Comparison of ENCODE assay signal across 8 cellular contexts in the genomic region with DNA sequence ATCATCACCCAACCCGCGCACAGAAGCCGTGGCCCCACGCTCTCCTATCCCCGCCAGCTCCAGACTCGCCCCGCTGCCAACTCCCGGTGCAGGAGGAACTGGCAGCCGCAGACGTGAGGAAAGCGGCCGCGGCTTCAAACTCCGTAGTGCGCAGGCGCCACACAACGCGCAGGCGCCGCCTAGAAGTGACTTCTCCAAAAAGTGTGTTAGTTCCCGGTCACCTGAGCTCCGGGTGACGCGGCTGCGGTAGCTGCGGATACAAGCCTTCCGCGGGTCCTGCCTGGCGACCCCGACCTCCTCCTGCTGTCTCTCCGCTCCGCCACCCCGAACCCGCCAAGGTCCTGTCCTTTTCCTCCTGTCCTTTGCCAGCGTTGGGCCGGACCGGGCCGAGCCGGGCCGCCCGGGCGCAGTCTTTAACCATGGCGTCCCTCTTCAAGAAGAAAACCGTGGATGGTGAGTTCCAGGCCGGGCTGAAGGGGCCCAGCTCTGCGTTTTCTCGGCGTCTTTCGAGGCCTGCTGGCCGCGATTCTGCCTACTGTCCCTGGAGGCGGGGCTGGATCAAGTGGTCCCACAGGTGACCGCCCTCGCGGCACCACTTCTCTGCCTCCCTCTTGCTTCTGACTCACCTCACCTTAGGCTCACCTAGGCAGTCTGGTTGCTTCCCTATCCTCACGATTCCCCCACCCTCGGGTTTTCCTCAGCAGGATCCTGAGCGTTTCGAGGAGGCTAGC. TPM values are rescaled to one million over a fixed set of nuclear protein-coding genes. Genes with fewer than 3 reads are reported as not detected.
DNase-seq lines count a peak whose midpoint lies in the region; ATAC-seq and TF ChIP-seq lines count a peak whose summit lies in the region.

CHMP2B (plus strand) TSS at position 206 of the 731 bp plus-strand sequence; CDS start at position 420, 214 bp downstream.

- in situ Hi-C loops in Panc1 (cut with HindIII; ENCODE audit: low pct_unique_long_range_greater_than_20kb, low sequenced_read_pairs) = no loop called here

- H3K36me3 Mint-ChIP-seq in activated T-cell treated with anti-CD3 and anti-CD28 coated beads, Interleukin-2, amount 50 U/mL, for 4 hours (ENCODE audit: insufficient read depth) = peaks cover 6% of the 10 kb centered on the region

- H3K9me3 Mint-ChIP-seq in activated T-cell treated with anti-CD3 and anti-CD28 coated beads, Interleukin-2, amount 50 U/mL, for 4 hours = no peaks in the 10 kb centered on the region

- POLR2A ChIA-PET in Panc1 (lab: Charles Lee) = no interaction called here

- H3K9ac ChIP-seq in KMS-11 = peak within 1 kb of the TSS; percentile 82
- H3K9ac ChIP-seq in mucosa of stomach (ENCODE audit: low read length) = peak within 1 kb of the TSS; percentile 100

- H3K9me3 ChIP-seq in Panc1 (ENCODE audit: control insufficient read depth, insufficient read depth, low read depth, low read length) (no peaks in the 10 kb centered on the region), esophagus (ENCODE audit: control insufficient read depth in 2 of 2, insufficient read depth in 1 of 2, low read depth in 1 of 2, low read length in 1 of 2) (no peaks in the 10 kb centered on the region), mucosa of stomach (ENCODE audit: control insufficient read depth, low read length) (no peaks in the 10 kb centered on the region)

- H3K4me3 ChIP-seq in KMS-11 (IDR thresholded peaks at IDR 0.05; ENCODE audit: insufficient read depth, low read depth, low read length) (peak within 1 kb of the TSS; percentile 64), Panc1 (ENCODE audit: low read depth in 2 of 2, low read length in 2 of 2) (peak within 1 kb of the TSS; percentile 93 to 98), esophagus (ENCODE audit: low read depth in 1 of 2, low read length in 2 of 2) (peak within 1 kb of the TSS; percentile 93 to 95), mucosa of stomach (ENCODE audit: low read length) (peak within 1 kb of the TSS; percentile 66)

- peaks cover 12% of the 10 kb centered on the region for H3K4me1 ChIP-seq in KMS-11 (ENCODE audit: low read depth, poor library complexity, severe bottlenecking)
- H3K4me1 ChIP-seq in Panc1 (ENCODE audit: control insufficient read depth, insufficient read depth, low read length) = peaks cover 6% of the 10 kb centered on the region; the same call in 1 of the 2 replicates
- H3K4me1 ChIP-seq in esophagus (ENCODE audit: control insufficient read depth in 2 of 2, insufficient read depth in 2 of 2, low read length in 1 of 2) = no peaks in the 10 kb centered on the region
- H3K4me1 ChIP-seq in mucosa of stomach (ENCODE audit: control insufficient read depth, insufficient read depth, low read length) = no peaks in the 10 kb centered on the region

- peak; percentile 96 for ATAC-seq in GM21786 (IDR thresholded peaks at IDR 0.05; ENCODE audit: unreplicated experiment)
- peak; percentile 98 for ATAC-seq in Panc1
- peak; percentile 94 for ATAC-seq in activated T-cell treated with anti-CD3 and anti-CD28 coated beads, Interleukin-2, amount 50 U/mL, for 4 hours

- CTCF ChIA-PET in Panc1 (lab: Charles Lee) = no interaction called here

- H3K27me3 Mint-ChIP-seq in activated T-cell treated with anti-CD3 and anti-CD28 coated beads, Interleukin-2, amount 50 U/mL, for 4 hours (ENCODE audit: low read depth) = peaks cover 18% of the 10 kb centered on the region

- 0% methylated on average over 59 of the region's 59 CpGs for WGBS in esophagus, 2 donors

- BruUV-seq in Panc1 (replicated peaks; lab: Mats Ljungman, UMichigan) = no TSS peak

- H3K27me3 ChIP-seq in KMS-11 (ENCODE audit: insufficient read depth, low read depth) = no peaks in the 10 kb centered on the region
- H3K27me3 ChIP-seq in Panc1 (ENCODE audit: control insufficient read depth, insufficient read depth, low read length) = no peaks in the 10 kb centered on the region
- no peaks in the 10 kb centered on the region for H3K27me3 ChIP-seq in esophagus (ENCODE audit: control insufficient read depth in 1 of 2, insufficient read depth in 2 of 2, low read length in 2 of 2)
- no peaks in the 10 kb centered on the region for H3K27me3 ChIP-seq in mucosa of stomach (ENCODE audit: control insufficient read depth, insufficient read depth, low read length)

- H3K4me2 ChIP-seq in KMS-11 = peak within 1 kb of the TSS; percentile 78

- H3K27ac ChIP-seq in KMS-11 (peak within 1 kb of the TSS; percentile 53), Panc1 (ENCODE audit: low read length) (peak within 1 kb of the TSS; percentile 87), esophagus (ENCODE audit: low read depth in 2 of 2, low read length in 1 of 2) (peak within 1 kb of the TSS; percentile 98 to 99)

- H4K20me1 ChIP-seq in KMS-11 (ENCODE audit: insufficient read depth) = no peaks in the 10 kb centered on the region

- H2AFZ ChIP-seq in KMS-11 (ENCODE audit: low read depth) = peak within 1 kb of the TSS; percentile 91

- DNase-seq in DMS79 treated with DMSO at 0.1 percent for 48 hours (lab: John Stamatoyannopoulos, UW) = peak; percentile 60
- DNase-seq in Panc1 (ENCODE audit: low read depth, low spot score) = no peak
- peak; percentile 90 for DNase-seq in activated T-cell treated with anti-CD3 and anti-CD28 coated beads, Interleukin-2, amount 50 U/mL, for 4 hours
- peak; percentile 93 for DNase-seq in stimulated activated CD8-positive, alpha-beta memory T cell treated with anti-CD3 and anti-CD28 coated beads, Interleukin-4, amount 100 ng/mL, for 48 hours

- peak within 1 kb of the TSS; percentile 98 for H3K4me3 Mint-ChIP-seq in activated T-cell treated with anti-CD3 and anti-CD28 coated beads, Interleukin-2, amount 50 U/mL, for 4 hours

- peaks cover 37% of the 10 kb centered on the region for H3K4me1 Mint-ChIP-seq in activated T-cell treated with anti-CD3 and anti-CD28 coated beads, Interleukin-2, amount 50 U/mL, for 4 hours (ENCODE audit: low read depth)

- H3K79me2 ChIP-seq in KMS-11 (ENCODE audit: insufficient read depth, low read depth) = peaks cover 6% of the 10 kb centered on the region; the same call in 1 of the 2 replicates

- no peak for TF ChIP-seq CTCF in KMS-11 (conservative IDR thresholded peaks at IDR 0.05; ENCODE audit: low read depth, low read length)
- no peak for TF ChIP-seq CTCF in Panc1 (IDR thresholded peaks at IDR 0.05)

- H3K36me3 ChIP-seq in KMS-11 (ENCODE audit: insufficient read depth) (no peaks in the 10 kb centered on the region), Panc1 (ENCODE audit: control insufficient read depth, insufficient read depth, low read length) (peaks cover 2% of the 10 kb centered on the region; the same call in 1 of the 2 replicates), esophagus (ENCODE audit: control insufficient read depth in 2 of 2, insufficient read depth in 2 of 2, low read length in 1 of 2) (no peaks in the 10 kb centered on the region), mucosa of stomach (ENCODE audit: control insufficient read depth, insufficient read depth, low read length) (no peaks in the 10 kb centered on the region)

- intact Hi-C loops in Panc1 (cut with micrococcal nuclease; ENCODE audit: unreplicated experiment) = no loop called here

RNA-seq across cellular contexts. Expression of gene CHMP2B, which starts in this region (rescaled TPM):
- 32.7 TPM for total RNA-seq in Panc1 (2021; ENCODE audit: unreplicated experiment)
- polyA plus RNA-seq in Panc1 (2012; ENCODE audit: insufficient read length) = 27.4 TPM
- total RNA-seq in activated T-cell treated with anti-CD3 and anti-CD28 coated beads, Interleukin-2, amount 50 U/mL, for 4 hours = 10 to 100 TPM; 32.4 to 40.0 (median 38.1) TPM
- polyA plus RNA-seq in esophagus = 10 to 100 TPM; 28.4 to 30.6 TPM
